9 cellular contexts compared by ENCODE assay signal in the genomic region with DNA sequence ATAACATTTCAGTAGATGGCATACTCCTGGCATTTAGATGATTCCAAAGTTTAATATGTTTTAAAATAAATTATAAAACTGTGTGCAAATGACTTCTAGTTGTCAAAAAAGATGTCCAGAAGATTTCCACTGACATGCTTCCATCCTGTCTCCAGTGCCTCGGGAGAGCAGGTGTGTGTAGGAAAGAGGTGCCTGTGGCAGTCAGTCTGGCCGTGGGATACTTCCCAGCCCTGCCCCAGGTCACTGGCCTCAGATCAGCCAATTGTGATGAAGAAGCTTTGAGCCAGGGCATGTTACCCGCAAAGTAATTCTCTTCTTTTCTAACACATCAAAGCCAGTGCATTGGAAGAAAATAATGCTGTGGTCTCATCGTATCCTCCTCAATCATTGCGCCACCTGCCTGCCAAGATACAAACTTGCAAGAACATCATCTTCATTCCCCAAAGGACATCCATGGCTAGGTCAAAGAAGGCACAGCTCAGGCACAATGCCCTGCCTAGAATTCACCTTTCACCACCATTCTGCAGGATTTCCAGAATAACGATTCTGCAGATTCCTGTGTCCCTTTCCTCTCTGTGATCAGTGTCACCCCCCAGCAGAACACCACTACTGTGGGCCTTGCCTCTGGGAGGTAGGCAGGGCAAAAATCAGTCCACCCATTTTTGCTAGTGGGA. TPM values are rescaled to one million over a fixed set of nuclear protein-coding genes. Genes with fewer than 3 reads are reported as not detected.
DNase-seq lines count a peak whose midpoint lies in the region; ATAC-seq and TF ChIP-seq lines count a peak whose summit lies in the region.
"Had no signal": no experiment of that assay in that cellular context is flagged by ENCODE, and none has a peak within 500 bp of the region (broad histone marks: within the 10 kb centered on the region; RNA-seq: fewer than 3 reads in every experiment).

No MANE protein-coding gene starts in this region.

- H3K4me1 ChIP-seq in gastrocnemius medialis: peaks cover 3% of the 10 kb centered on the region in 2 donors

- H3K9me3 Mint-ChIP-seq in activated CD4-positive, alpha-beta T cell treated with anti-CD3 and anti-CD28 coated beads, Interleukin-2, amount 10 ng/mL, durations not matched to agents 24 days and 14 days: no peaks in the 10 kb centered on the region
- H3K9me3 Mint-ChIP-seq: activated naive CD4-positive, alpha-beta T cell treated with anti-CD3 and anti-CD28 coated beads, Interleukin-2, amount 50 U/mL, for 72 hours had no signal

- no peaks in the 10 kb centered on the region for H3K4me1 Mint-ChIP-seq in activated CD4-positive, alpha-beta T cell treated with anti-CD3 and anti-CD28 coated beads, Interleukin-2, amount 10 ng/mL, durations not matched to agents 24 days and 14 days

- H3K27ac ChIP-seq in gastrocnemius medialis: no peak overlapping the region

- no peak for TF ChIP-seq POLR2A in gastrocnemius medialis (IDR thresholded peaks at IDR 0.05)

- H3K27ac Mint-ChIP-seq in activated CD4-positive, alpha-beta T cell treated with anti-CD3 and anti-CD28 coated beads, Interleukin-2, amount 10 ng/mL, durations not matched to agents 24 days and 14 days: no peak overlapping the region
- H3K27ac Mint-ChIP-seq: activated naive CD4-positive, alpha-beta T cell treated with anti-CD3 and anti-CD28 coated beads, Interleukin-2, amount 50 U/mL, for 72 hours had no signal

- peaks cover 0 to 4% (median 0%) of the 10 kb centered on the region in 3 donors for H3K27me3 ChIP-seq in gastrocnemius medialis

- no peaks in the 10 kb centered on the region for H3K9me3 ChIP-seq in gastrocnemius medialis

- H3K4me3 ChIP-seq in fibroblast of the aortic adventitia (ENCODE audit: low read depth, low read length) (no peak overlapping the region), gastrocnemius medialis (no peak overlapping the region)

- H3K36me3 Mint-ChIP-seq in activated CD4-positive, alpha-beta T cell treated with anti-CD3 and anti-CD28 coated beads, Interleukin-2, amount 10 ng/mL, durations not matched to agents 24 days and 14 days (ENCODE audit: low read depth): no peaks in the 10 kb centered on the region

- ATAC-seq in gastrocnemius medialis (peak; percentile 43 to 49), HG03095 (IDR thresholded peaks at IDR 0.05; ENCODE audit: unreplicated experiment) (no peak)

- intact Hi-C loops in activated CD4-positive, alpha-beta T cell treated with anti-CD3 and anti-CD28 coated beads, Interleukin-2, amount 10 ng/mL, durations not matched to agents 24 days and 14 days (cut with micrococcal nuclease): loop anchor here (2.0 to 10.0 kb wide), 2 partner anchors 249 to 479 kb away; no protein-coding TSS in a partner anchor
- intact Hi-C loops in gastrocnemius medialis (cut with DNase I; ENCODE audit: low total_unique reads): loop anchor here (2.0 kb wide), 1 partner anchor 479 kb away; no protein-coding TSS in a partner anchor

- H3K27me3 Mint-ChIP-seq in activated CD4-positive, alpha-beta T cell treated with anti-CD3 and anti-CD28 coated beads, Interleukin-2, amount 10 ng/mL, durations not matched to agents 24 days and 14 days: peaks cover 32% of the 10 kb centered on the region

- in situ Hi-C loops in gastrocnemius medialis (cut with MboI; ENCODE audit: low sequenced_read_pairs in 4 of 4): loop anchor here (5.0 to 10.0 kb wide), 6 partner anchors 242 to 479 kb away; no protein-coding TSS in a partner anchor

- no peak overlapping the region for H3K4me3 Mint-ChIP-seq in activated CD4-positive, alpha-beta T cell treated with anti-CD3 and anti-CD28 coated beads, Interleukin-2, amount 10 ng/mL, durations not matched to agents 24 days and 14 days

- peak; percentile 68 for DNase-seq in activated CD4-positive, alpha-beta T cell treated with anti-CD3 and anti-CD28 coated beads, Interleukin-2, amount 10 ng/mL, durations not matched to agents 24 days and 14 days
- no peak for DNase-seq in activated CD4-positive, alpha-beta T cell treated with anti-CD3 and anti-CD28 coated beads, Interleukin-2, amount 50 U/mL, for 1 hour
- DNase-seq in HT1080 (ENCODE audit: low read depth): peak; percentile 69
- peak; percentile 25 for DNase-seq in T1000 (lab: John Stamatoyannopoulos, UW)
- DNase-seq in fibroblast of the aortic adventitia (ENCODE audit: low read depth): peak; percentile 78
- DNase-seq in gastrocnemius medialis: no peak
- DNase-seq in cortex of kidney (lab: John Stamatoyannopoulos, UW): no peak

- no peaks in the 10 kb centered on the region for H3K36me3 ChIP-seq in gastrocnemius medialis

- TF ChIP-seq CTCF in fibroblast of the aortic adventitia (IDR thresholded peaks at IDR 0.05; ENCODE audit: insufficient read depth, low read length): peak; percentile 56
- TF ChIP-seq CTCF in gastrocnemius medialis (IDR thresholded peaks at IDR 0.05 in 4 of 5, conservative IDR thresholded peaks at IDR 0.05 in 1 of 5): peak; percentile 29 to 60 (median 47)

RNA-seq across cellular contexts. Expression of gene KCNMA1, which starts 6.3 kb away (rescaled TPM):
- total RNA-seq in activated CD4-positive, alpha-beta T cell treated with anti-CD3 and anti-CD28 coated beads, Interleukin-2, amount 10 ng/mL, durations not matched to agents 24 days and 14 days: not detected in 2 replicates
- 107 and 139 TPM in 2 replicates for total RNA-seq in HT1080 (2014; rRNA removed; shearing (Covaris generic))
- 296 and 319 TPM in 2 replicates for polyA plus RNA-seq in HT1080 (2015; cell fraction: cytosol; rRNA removed)
- polyA plus RNA-seq in HT1080 (2015; cell fraction: nucleus; rRNA removed): 222 and 229 TPM in 2 replicates
- total RNA-seq in fibroblast of the aortic adventitia (ENCODE audit: low replicate concordance) (40.1 and 106 TPM in 2 replicates), gastrocnemius medialis (10 to 100 TPM; 66.8 to 96.5 (median 78.9) TPM)
- total RNA-seq: activated naive CD4-positive, alpha-beta T cell treated with anti-CD3 and anti-CD28 coated beads, Interleukin-2, amount 50 U/mL, for 72 hours had no signal

Comparison
In these comparisons a context has a peak if more than half of its experiments do, and no peak if none do; other contexts are left out.
1. DNase-seq: peak in activated CD4-positive, alpha-beta T cell treated with anti-CD3 and anti-CD28 coated beads, Interleukin-2, amount 10 ng/mL, durations not matched to agents 24 days and 14 days (single experiment), HT1080 (single experiment), T1000 (single experiment) and fibroblast of the aortic adventitia (single experiment); none in activated CD4-positive, alpha-beta T cell treated with anti-CD3 and anti-CD28 coated beads, Interleukin-2, amount 50 U/mL, for 1 hour (single experiment), gastrocnemius medialis (0 of 2) and cortex of kidney (single experiment).
2. RNA of gene KCNMA1, which starts 6.3 kb away (total RNA-seq): 107 to 139 TPM in HT1080, 40.1 to 106 TPM in fibroblast of the aortic adventitia and 66.8 to 96.5 TPM in gastrocnemius medialis; not detected in activated CD4-positive, alpha-beta T cell treated with anti-CD3 and anti-CD28 coated beads, Interleukin-2, amount 10 ng/mL, durations not matched to agents 24 days and 14 days; every median in the first group is over 10 times any median in the second.